In genomic region chr11:5689551-5689983, GRCh38 we compare ENCODE assay signal across 8 cellular contexts. TPM values are rescaled to one million over a fixed set of nuclear protein-coding genes. Genes with fewer than 3 reads are reported as not detected.
DNase-seq lines count a peak whose midpoint lies in the region; ATAC-seq and TF ChIP-seq lines count a peak whose summit lies in the region.

TSS of gene TRIM22 (plus strand) at chr11:5689790. CDS start at chr11:5696233, 6,443 bp downstream.

- no peaks in the 10 kb centered on the region for H3K27me3 Mint-ChIP-seq in activated CD8-positive, alpha-beta memory T cell treated with anti-CD3 and anti-CD28 coated beads, Interleukin-2, amount 10 ng/mL, durations not matched to agents 7 days and 5 days

- no peak for TF ChIP-seq CTCF in epithelial cell of esophagus (IDR thresholded peaks at IDR 0.05; ENCODE audit: insufficient read depth, low read depth, low read length, missing control alignments)

- CTCF ChIA-PET in activated CD8-positive, alpha-beta memory T cell treated with anti-CD3 and anti-CD28 coated beads, Interleukin-2, amount 10 ng/mL, durations not matched to agents 7 days and 5 days (lab: Charles Lee) = interaction anchor here (0.8 to 1.2 kb wide), 5 partner anchors 10 to 120 kb away, joined by 3 to 7 read pairs (median 3); no protein-coding TSS in a partner anchor

- peak within 1 kb of the TSS; percentile 53 to 66 for H3K9ac ChIP-seq in mucosa of rectum (ENCODE audit: low read depth in 1 of 2, low read length in 2 of 2)
- peak within 1 kb of the TSS; percentile 52 to 84 for H3K9ac ChIP-seq in stomach smooth muscle (ENCODE audit: low read length in 2 of 2)

- H3K27ac Mint-ChIP-seq in activated CD8-positive, alpha-beta memory T cell treated with anti-CD3 and anti-CD28 coated beads, Interleukin-2, amount 10 ng/mL, durations not matched to agents 7 days and 5 days = peak within 1 kb of the TSS; percentile 95

- no peaks in the 10 kb centered on the region for H3K9me3 Mint-ChIP-seq in activated CD8-positive, alpha-beta memory T cell treated with anti-CD3 and anti-CD28 coated beads, Interleukin-2, amount 10 ng/mL, durations not matched to agents 7 days and 5 days (ENCODE audit: low read depth)

- peak; percentile 66 for ATAC-seq in GM21786 (IDR thresholded peaks at IDR 0.05; ENCODE audit: unreplicated experiment)
- peak; percentile 72 for ATAC-seq in activated CD8-positive, alpha-beta memory T cell treated with anti-CD3 and anti-CD28 coated beads, Interleukin-2, amount 10 ng/mL, durations not matched to agents 7 days and 5 days

- H3K9me3 ChIP-seq in mucosa of rectum (ENCODE audit: control insufficient read depth in 2 of 2, low read length in 2 of 2) (no peaks in the 10 kb centered on the region), stomach smooth muscle (ENCODE audit: control insufficient read depth in 2 of 2, low read length in 2 of 2) (no peaks in the 10 kb centered on the region)

- peak within 1 kb of the TSS; percentile 88 for H3K4me3 Mint-ChIP-seq in activated CD8-positive, alpha-beta memory T cell treated with anti-CD3 and anti-CD28 coated beads, Interleukin-2, amount 10 ng/mL, durations not matched to agents 7 days and 5 days

- H3K27me3 ChIP-seq in mucosa of rectum (ENCODE audit: control insufficient read depth in 2 of 2, insufficient read depth in 2 of 2, low read length in 2 of 2) = no peaks in the 10 kb centered on the region
- no peaks in the 10 kb centered on the region for H3K27me3 ChIP-seq in stomach smooth muscle (ENCODE audit: control insufficient read depth in 1 of 2, insufficient read depth in 2 of 2, low read length in 2 of 2)

- peaks cover 6 to 14% of the 10 kb centered on the region in 2 donors for H3K4me1 ChIP-seq in mucosa of rectum (ENCODE audit: control insufficient read depth in 2 of 2, insufficient read depth in 2 of 2, low read length in 2 of 2)
- H3K4me1 ChIP-seq in stomach smooth muscle (ENCODE audit: control insufficient read depth, insufficient read depth, low read length) = peaks cover 9% of the 10 kb centered on the region

- peak within 1 kb of the TSS; percentile 53 for H3K4me3 ChIP-seq in epithelial cell of esophagus (ENCODE audit: low read length)
- H3K4me3 ChIP-seq in mucosa of rectum (ENCODE audit: low read length in 2 of 2) = peak within 1 kb of the TSS; percentile 68 to 69
- H3K4me3 ChIP-seq in stomach smooth muscle (ENCODE audit: low read length in 2 of 2) = peak within 1 kb of the TSS; percentile 72 to 85

- H3K27ac ChIP-seq in mucosa of rectum (ENCODE audit: low read depth in 2 of 2, low read length in 2 of 2) (peak within 1 kb of the TSS; percentile 64 to 85), stomach smooth muscle (ENCODE audit: low read length) (peak within 1 kb of the TSS; percentile 61)

- peaks cover 34% of the 10 kb centered on the region for H3K36me3 Mint-ChIP-seq in activated CD8-positive, alpha-beta memory T cell treated with anti-CD3 and anti-CD28 coated beads, Interleukin-2, amount 10 ng/mL, durations not matched to agents 7 days and 5 days

- DNase-seq in ELR (ENCODE audit: low read depth) (peak; percentile 47), M059J (ENCODE audit: low read depth) (peak; percentile 90), epithelial cell of esophagus (ENCODE audit: low read depth) (peak; percentile 54), SHP77 treated with DMSO at 0.1 percent for 48 hours (lab: John Stamatoyannopoulos, UW) (no peak)
- DNase-seq in activated CD8-positive, alpha-beta memory T cell treated with anti-CD3 and anti-CD28 coated beads, Interleukin-2, amount 10 ng/mL, durations not matched to agents 7 days and 5 days = peak; percentile 86

- peaks cover 39% of the 10 kb centered on the region for H3K4me1 Mint-ChIP-seq in activated CD8-positive, alpha-beta memory T cell treated with anti-CD3 and anti-CD28 coated beads, Interleukin-2, amount 10 ng/mL, durations not matched to agents 7 days and 5 days

- no peaks in the 10 kb centered on the region for H3K36me3 ChIP-seq in mucosa of rectum (ENCODE audit: control insufficient read depth in 2 of 2, insufficient read depth in 2 of 2, low read length in 2 of 2)
- no peaks in the 10 kb centered on the region for H3K36me3 ChIP-seq in stomach smooth muscle (ENCODE audit: control insufficient read depth in 2 of 2, insufficient read depth in 2 of 2, low read length in 2 of 2)

RNA-seq across cellular contexts. Expression of gene TRIM22, which starts in this region (rescaled TPM):
- 101 and 128 TPM in 2 replicates for total RNA-seq in M059J (2014; rRNA removed; shearing (Covaris generic))
- 100 to 1,000 TPM; 139 to 238 TPM for total RNA-seq in activated CD8-positive, alpha-beta memory T cell treated with anti-CD3 and anti-CD28 coated beads, Interleukin-2, amount 10 ng/mL, durations not matched to agents 7 days and 5 days
